In genomic region chr5:154174091-154174490, GRCh38 we compare ENCODE assay signal across 24 cellular contexts. TPM values are rescaled to one million over a fixed set of nuclear protein-coding genes. Genes with fewer than 3 reads are reported as not detected.
DNase-seq lines count a peak whose midpoint lies in the region; ATAC-seq and TF ChIP-seq lines count a peak whose summit lies in the region.
"Had no signal": no experiment of that assay in that cellular context is flagged by ENCODE, and none has a peak within 500 bp of the region (broad histone marks: within the 10 kb centered on the region; RNA-seq: fewer than 3 reads in every experiment).

No MANE protein-coding gene starts in this region.

- DNase-seq in activated CD4-positive, alpha-beta T cell treated with anti-CD3 and anti-CD28 coated beads for 36 hours = no peak
- DNase-seq in activated CD4-positive, alpha-beta T cell treated with anti-CD3 and anti-CD28 coated beads for 1 hour = no peak
- DNase-seq in IMR-90 (no peak), foreskin keratinocyte (no peak), renal cortical epithelial cell (ENCODE audit: low read depth) (peak; percentile 54), DMS153 (lab: John Stamatoyannopoulos, UW) (no peak), SHP77 treated with DMSO at 0.1 percent for 48 hours (lab: John Stamatoyannopoulos, UW) (no peak), endodermal cell (no peak)
- DNase-seq: 8988T; Caco-2; CD4-positive, alpha-beta memory T cell; DMS 273 treated with DMSO at 0.1 percent for 48 hours; DND-41; Kasumi-1; NCI-H1417; NCI-H1694 treated with DMSO at 0.1 percent for 48 hours; NCI-H2081 treated with DMSO at 0.1 percent for 48 hours; NCI-H2171 treated with DMSO at 0.1 percent for 48 hours; NCI-H524 treated with DMSO at 0.1 percent for 48 hours; NCI-H82; OCI-M1; Right ventricle myocardium superior had no signal

- no peak overlapping the region for H2AK9ac ChIP-seq in IMR-90 (replicated peaks; ENCODE audit: low read depth, low read length, poor library complexity)

- H4K5ac ChIP-seq in IMR-90 (ENCODE audit: low read depth, low read length) = no peak overlapping the region

- intact Hi-C loops in activated CD4-positive, alpha-beta T cell treated with anti-CD3 and anti-CD28 coated beads for 36 hours (cut with DNase I, micrococcal nuclease) = no loop called here
- intact Hi-C loops in IMR-90 (cut with micrococcal nuclease) = no loop called here

- H3K9ac ChIP-seq in IMR-90 (ENCODE audit: low read depth, low read length) (no peak overlapping the region), endodermal cell (ENCODE audit: extremely low read depth, low read length, poor library complexity, severe bottlenecking) (no peak overlapping the region)
- H3K9ac ChIP-seq: BLaER1 treated with 17β-estradiol and CSF1 and Interleukin-3, amounts not matched to agents 10 nM and 100 nM had no signal

- H3K18ac ChIP-seq in IMR-90 (ENCODE audit: low read depth, low read length) = no peak overlapping the region

- no peak for TF ChIP-seq CTCF in IMR-90 (conservative IDR thresholded peaks at IDR 0.05; ENCODE audit: low read depth, low read length)
- no peak for TF ChIP-seq CTCF in foreskin keratinocyte (conservative IDR thresholded peaks at IDR 0.05)
- TF ChIP-seq CTCF in endodermal cell (conservative IDR thresholded peaks at IDR 0.05) = no peak

- H3K4ac ChIP-seq in IMR-90 (ENCODE audit: low read depth, low read length) = no peak overlapping the region

- no peaks in the 10 kb centered on the region for H3K9me3 ChIP-seq in IMR-90 (ENCODE audit: control insufficient read depth, insufficient read depth, low read length)
- no peaks in the 10 kb centered on the region for H3K9me3 ChIP-seq in endodermal cell (ENCODE audit: control insufficient read depth, low read length)
- H3K9me3 ChIP-seq: BLaER1 treated with 17β-estradiol and CSF1 and Interleukin-3, amounts not matched to agents 10 nM and 100 nM; Caco-2 had no signal

- no peak overlapping the region for H2AFZ ChIP-seq in IMR-90 (replicated peaks; ENCODE audit: low read length, poor library complexity)

- H3K9me1 ChIP-seq in IMR-90 (ENCODE audit: insufficient read depth, low read length) = no peaks in the 10 kb centered on the region; the same call in 1 of the 2 replicates

- H3K27ac Mint-ChIP-seq in activated CD4-positive, alpha-beta T cell treated with anti-CD3 and anti-CD28 coated beads for 36 hours = no peak overlapping the region
- H3K27ac Mint-ChIP-seq in endodermal cell = no peak overlapping the region

- CTCF ChIA-PET in activated CD4-positive, alpha-beta T cell treated with anti-CD3 and anti-CD28 coated beads for 36 hours (lab: Charles Lee) = interaction anchor here (0.9 to 1.3 kb wide), 2 partner anchors 9 to 110 kb away, joined by 3 to 4 read pairs; no protein-coding TSS in a partner anchor
- CTCF ChIA-PET in IMR-90 (lab: Yijun Ruan, JAX) = no interaction called here

- no peaks in the 10 kb centered on the region for H4K20me1 ChIP-seq in IMR-90 (ENCODE audit: insufficient read depth, low read length)
- H4K20me1 ChIP-seq: BLaER1 treated with 17β-estradiol and CSF1 and Interleukin-3, amounts not matched to agents 10 nM and 100 nM had no signal

- dilution Hi-C loops in IMR-90 (cut with HindIII; ENCODE audit: low sequenced_read_pairs, unreplicated experiment) = no loop called here

- H3K4me2 ChIP-seq in IMR-90 (ENCODE audit: low read depth, low read length) = no peak overlapping the region
- H3K4me2 ChIP-seq: BLaER1 treated with 17β-estradiol and CSF1 and Interleukin-3, amounts not matched to agents 10 nM and 100 nM had no signal

- H3K36me3 Mint-ChIP-seq in activated CD4-positive, alpha-beta T cell treated with anti-CD3 and anti-CD28 coated beads for 36 hours (ENCODE audit: low read depth) = no peaks in the 10 kb centered on the region
- no peaks in the 10 kb centered on the region for H3K36me3 Mint-ChIP-seq in endodermal cell (ENCODE audit: low read depth)
- H3K36me3 Mint-ChIP-seq: CD4-positive, alpha-beta memory T cell had no signal

- peaks cover 27% of the 10 kb centered on the region for H3K27me3 ChIP-seq in IMR-90 (ENCODE audit: control insufficient read depth, insufficient read depth, low read length)
- peaks cover 26% of the 10 kb centered on the region for H3K27me3 ChIP-seq in foreskin keratinocyte
- no peaks in the 10 kb centered on the region for H3K27me3 ChIP-seq in endodermal cell (ENCODE audit: control insufficient read depth, insufficient read depth, low read length, poor library complexity, severe bottlenecking)
- H3K27me3 ChIP-seq: BLaER1 treated with 17β-estradiol and CSF1 and Interleukin-3, amounts not matched to agents 10 nM and 100 nM had no signal

- no peak overlapping the region for H2AK5ac ChIP-seq in IMR-90 (ENCODE audit: low read depth, low read length)

- peaks cover 7% of the 10 kb centered on the region for H3K27me3 Mint-ChIP-seq in activated CD4-positive, alpha-beta T cell treated with anti-CD3 and anti-CD28 coated beads for 36 hours
- H3K27me3 Mint-ChIP-seq in endodermal cell (ENCODE audit: insufficient read depth) = peaks cover 23% of the 10 kb centered on the region

- H2BK20ac ChIP-seq in IMR-90 (ENCODE audit: low read depth, low read length) = no peak overlapping the region

- in situ Hi-C loops in IMR-90 (cut with MboI; ENCODE audit: low sequenced_read_pairs) = no loop called here

- H3K36me3 ChIP-seq in IMR-90 (ENCODE audit: control insufficient read depth, insufficient read depth, low read length) (no peaks in the 10 kb centered on the region), endodermal cell (ENCODE audit: control insufficient read depth, insufficient read depth, low read length) (no peaks in the 10 kb centered on the region)
- H3K36me3 ChIP-seq: BLaER1 treated with 17β-estradiol and CSF1 and Interleukin-3, amounts not matched to agents 10 nM and 100 nM had no signal

- H4K8ac ChIP-seq in IMR-90 (ENCODE audit: low read depth in 2 of 2, low read length in 2 of 2) = no peak overlapping the region

- H3K79me1 ChIP-seq in IMR-90 (ENCODE audit: low read depth in 1 of 2, low read length in 2 of 2) = no peaks in the 10 kb centered on the region

- H3K4me3 ChIP-seq in IMR-90 (ENCODE audit: insufficient read depth, low read depth, low read length) (no peak overlapping the region), endodermal cell (ENCODE audit: low read length) (no peak overlapping the region)
- H3K4me3 ChIP-seq: BLaER1 treated with 17β-estradiol and CSF1 and Interleukin-3, amounts not matched to agents 10 nM and 100 nM; GM12878 had no signal

- no peak overlapping the region for H3K23ac ChIP-seq in IMR-90 (ENCODE audit: low read depth, low read length)

- no TSS peak for BruUV-seq in IMR-90 (replicated peaks; lab: Mats Ljungman, UMichigan)

- no peak overlapping the region for H3K56ac ChIP-seq in IMR-90 (ENCODE audit: extremely low read depth, insufficient read depth, low read length)

- H2BK5ac ChIP-seq in IMR-90 (ENCODE audit: low read depth, low read length, poor library complexity, severe bottlenecking) = no peak overlapping the region

- POLR2A ChIA-PET in activated CD4-positive, alpha-beta T cell treated with anti-CD3 and anti-CD28 coated beads for 36 hours (lab: Charles Lee) = no interaction called here
- POLR2A ChIA-PET in IMR-90 (lab: Charles Lee; ENCODE audit: unreplicated experiment) = no interaction called here

- peak; percentile 58 for ATAC-seq in activated CD4-positive, alpha-beta T cell treated with anti-CD3 and anti-CD28 coated beads for 36 hours
- ATAC-seq in IMR-90 (ENCODE audit: low read depth) (peak; percentile 56), foreskin keratinocyte (peak; percentile 28)
- ATAC-seq: GM12878 had no signal

- no peak for TF ChIP-seq RAD21 in IMR-90 (IDR thresholded peaks at IDR 0.05; ENCODE audit: low read length)

- H3K4me1 Mint-ChIP-seq in activated CD4-positive, alpha-beta T cell treated with anti-CD3 and anti-CD28 coated beads for 36 hours = no peaks in the 10 kb centered on the region
- H3K4me1 Mint-ChIP-seq in endodermal cell = peaks cover 17% of the 10 kb centered on the region
- H3K4me1 Mint-ChIP-seq: CD4-positive, alpha-beta memory T cell had no signal

- H3K14ac ChIP-seq in IMR-90 (replicated peaks; ENCODE audit: low read depth, low read length) = no peak overlapping the region

- H4K91ac ChIP-seq in IMR-90 (ENCODE audit: insufficient read depth, low read depth, low read length) = no peak overlapping the region

- H3K4me3 Mint-ChIP-seq in activated CD4-positive, alpha-beta T cell treated with anti-CD3 and anti-CD28 coated beads for 36 hours = no peak overlapping the region
- H3K4me3 Mint-ChIP-seq in endodermal cell = no peak overlapping the region

- no peaks in the 10 kb centered on the region for H3K4me1 ChIP-seq in IMR-90 (ENCODE audit: control insufficient read depth, insufficient read depth, low read length)
- no peaks in the 10 kb centered on the region for H3K4me1 ChIP-seq in foreskin keratinocyte
- peaks cover 6% of the 10 kb centered on the region for H3K4me1 ChIP-seq in endodermal cell (ENCODE audit: control insufficient read depth, insufficient read depth, low read length)
- H3K4me1 ChIP-seq: BLaER1 treated with 17β-estradiol and CSF1 and Interleukin-3, amounts not matched to agents 10 nM and 100 nM; Caco-2 had no signal

- H3K27ac ChIP-seq in IMR-90 (ENCODE audit: insufficient read depth, low read length) (no peak overlapping the region), foreskin keratinocyte (no peak overlapping the region), endodermal cell (ENCODE audit: low read depth, low read length) (no peak overlapping the region)
- H3K27ac ChIP-seq: BLaER1 treated with 17β-estradiol and CSF1 and Interleukin-3, amounts not matched to agents 10 nM and 100 nM had no signal

- no peaks in the 10 kb centered on the region for H3K9me3 Mint-ChIP-seq in activated CD4-positive, alpha-beta T cell treated with anti-CD3 and anti-CD28 coated beads for 36 hours (ENCODE audit: low read depth)
- H3K9me3 Mint-ChIP-seq in endodermal cell = no peaks in the 10 kb centered on the region

- no peak overlapping the region for H2BK15ac ChIP-seq in IMR-90 (ENCODE audit: low read depth, low read length)

- WGBS in IMR-90 (ENCODE audit: extremely low coverage in 2 of 2, insufficient read length in 1 of 2), 2 experiments = no CpG with 5 or more reads among the region's 1 CpG
- WGBS in endodermal cell (ENCODE audit: insufficient coverage in 1 of 2, insufficient read length in 1 of 2), 2 experiments = 100% methylated on average over 1 of the region's 1 CpG; no CpG with 5 or more reads in 1 of the 2 experiments

- TF ChIP-seq POLR2A in IMR-90 (IDR thresholded peaks at IDR 0.05; ENCODE audit: low read depth, low read length) = no peak

- no peak overlapping the region for H2BK120ac ChIP-seq in IMR-90 (ENCODE audit: low read depth, low read length)

RNA-seq across cellular contexts. Expression of gene GALNT10, which starts 16.4 kb away (rescaled TPM):
- total RNA-seq in activated CD4-positive, alpha-beta T cell treated with anti-CD3 and anti-CD28 coated beads for 36 hours = 10 to 100 TPM; 29.9 to 49.1 TPM
- total RNA-seq in IMR-90 (2012; rRNA removed) (43.9 and 46.2 TPM in 2 replicates), foreskin keratinocyte (23.5 and 23.8 TPM in 2 replicates), renal cortical epithelial cell (44.8 and 78.5 TPM in 2 replicates), endodermal cell (10 to 100 TPM; 30.2 to 43.4 TPM)
- polyA plus RNA-seq in IMR-90 (2012; rRNA removed) (66.8 and 67.0 TPM in 2 replicates), foreskin keratinocyte (8.0 and 8.5 TPM in 2 replicates)
- polyA plus RNA-seq in IMR-90 (2012; cell fraction: cytosol; rRNA removed) = 21.9 and 22.7 TPM in 2 replicates
- polyA plus RNA-seq in IMR-90 (2012; cell fraction: nucleus; rRNA removed; ENCODE audit: low replicate concordance) = 30.8 and 46.0 TPM in 2 replicates
- polyA plus RNA-seq in endodermal cell (2013, experiment 1 of 2) = 25.0 TPM
- polyA plus RNA-seq in endodermal cell (2013, experiment 2 of 2) = 25.7 TPM
